In genomic region chr11:15968461-15969130, GRCh38 we compare ENCODE assay signal across 9 cellular contexts.
DNase-seq lines count a peak whose midpoint lies in the region; ATAC-seq and TF ChIP-seq lines count a peak whose summit lies in the region.
"Had no signal": no experiment of that assay in that cellular context is flagged by ENCODE, and none has a peak within 500 bp of the region (broad histone marks: within the 10 kb centered on the region; RNA-seq: fewer than 3 reads in every experiment).

No MANE protein-coding gene starts in this region.

- no peak for DNase-seq in Calu3
- peak in 1 of 2 experiments; percentile 56 for DNase-seq in SJSA1 (ENCODE audit: low read depth in 1 of 2, low spot score in 2 of 2)
- DNase-seq in pons (ENCODE audit: low spot score) = peak; percentile 23
- DNase-seq in SHP77 treated with DMSO at 0.1 percent for 48 hours (lab: John Stamatoyannopoulos, UW) = no peak
- DNase-seq in SIG-M5 (lab: John Stamatoyannopoulos, UW) = no peak
- DNase-seq in endothelial cell (ENCODE audit: low spot score) = no peak

- BruUV-seq in Calu3 (replicated peaks; lab: Mats Ljungman, UMichigan) = no TSS peak

- no peak for TF ChIP-seq EP300 in gastroesophageal sphincter (IDR thresholded peaks at IDR 0.05)

- H3K9me3 Mint-ChIP-seq in Calu3 (ENCODE audit: low read depth, unreplicated experiment) = no peaks in the 10 kb centered on the region
- H3K9me3 Mint-ChIP-seq in endothelial cell (ENCODE audit: unreplicated experiment) = no peaks in the 10 kb centered on the region

- H3K27ac Mint-ChIP-seq in Calu3 (ENCODE audit: unreplicated experiment) (peak overlapping the region; percentile 93), endothelial cell (ENCODE audit: unreplicated experiment) (no peak overlapping the region)
- H3K27ac Mint-ChIP-seq: activated T-helper 17 cell treated with anti-CD3 and anti-CD28 coated beads, Interleukin-2, amount 50 U/mL, for 72 hours had no signal

- no peak overlapping the region for H3K4me3 ChIP-seq in SJSA1
- no peak overlapping the region for H3K4me3 ChIP-seq in gastroesophageal sphincter

- H3K9me3 ChIP-seq in SJSA1 (replicated peaks) (no peaks in the 10 kb centered on the region), gastroesophageal sphincter (no peaks in the 10 kb centered on the region)

- H3K4me1 Mint-ChIP-seq in Calu3 (ENCODE audit: low read depth, unreplicated experiment) (peaks cover 79% of the 10 kb centered on the region), endothelial cell (ENCODE audit: unreplicated experiment) (peaks cover 14% of the 10 kb centered on the region)

- peaks cover 16% of the 10 kb centered on the region for H3K36me3 Mint-ChIP-seq in Calu3 (ENCODE audit: insufficient read depth, unreplicated experiment)
- H3K36me3 Mint-ChIP-seq in endothelial cell (ENCODE audit: low read depth, unreplicated experiment) = peaks cover 6% of the 10 kb centered on the region

- TF ChIP-seq POLR2A in gastroesophageal sphincter (IDR thresholded peaks at IDR 0.05) = no peak

- no peaks in the 10 kb centered on the region for H3K36me3 ChIP-seq in SJSA1
- H3K36me3 ChIP-seq in gastroesophageal sphincter = no peaks in the 10 kb centered on the region

- ATAC-seq in gastroesophageal sphincter = no peak
- ATAC-seq in GM19324 (IDR thresholded peaks at IDR 0.05; ENCODE audit: low FRiP score, unreplicated experiment) = no peak

- H3K4me1 ChIP-seq in SJSA1 (replicated peaks) (peaks cover 47% of the 10 kb centered on the region), gastroesophageal sphincter (peaks cover 4 to 36% (median 10%) of the 10 kb centered on the region in 3 donors)

- H3K4me3 Mint-ChIP-seq in Calu3 (ENCODE audit: low read depth, unreplicated experiment) (peak overlapping the region; percentile 58), endothelial cell (ENCODE audit: unreplicated experiment) (no peak overlapping the region)
- H3K4me3 Mint-ChIP-seq: activated T-helper 17 cell treated with anti-CD3 and anti-CD28 coated beads, Interleukin-2, amount 50 U/mL, for 72 hours had no signal

- H3K27ac ChIP-seq in SJSA1 (peak overlapping the region; percentile 94), gastroesophageal sphincter (peak overlapping the region; percentile 44 to 72 (median 68))

- TF ChIP-seq CTCF in Calu3 (IDR thresholded peaks at IDR 0.05; ENCODE audit: unreplicated experiment) = no peak
- no peak for TF ChIP-seq CTCF in gastroesophageal sphincter (IDR thresholded peaks at IDR 0.05)
- TF ChIP-seq CTCF in endothelial cell (IDR thresholded peaks at IDR 0.05; ENCODE audit: unreplicated experiment) = no peak

- CTCF ChIA-PET in Calu3 (lab: Charles Lee) = interaction anchor here (1.2 to 1.4 kb wide), 3 partner anchors 21 to 33 kb away, joined by 4 read pairs; no protein-coding TSS in a partner anchor

- H3K27me3 Mint-ChIP-seq in Calu3 (ENCODE audit: unreplicated experiment) (no peaks in the 10 kb centered on the region), endothelial cell (ENCODE audit: unreplicated experiment) (no peaks in the 10 kb centered on the region)
- H3K27me3 Mint-ChIP-seq: activated T-helper 17 cell treated with anti-CD3 and anti-CD28 coated beads, Interleukin-2, amount 50 U/mL, for 72 hours had no signal

- H3K27me3 ChIP-seq in SJSA1 (replicated peaks) (no peaks in the 10 kb centered on the region), gastroesophageal sphincter (no peaks in the 10 kb centered on the region)

- WGBS in gastroesophageal sphincter (ENCODE audit: low coverage in 1 of 2), 2 donors = 64 to 65% methylated on average over 4 to 10 of the region's 10 CpGs

- intact Hi-C loops in Calu3 (cut with micrococcal nuclease; ENCODE audit: unreplicated experiment) = loop anchor here (2.0 to 10.0 kb wide), 4 partner anchors 32 to 639 kb away; no protein-coding TSS in a partner anchor
